10 cellular contexts compared by ENCODE assay signal in the genomic region with DNA sequence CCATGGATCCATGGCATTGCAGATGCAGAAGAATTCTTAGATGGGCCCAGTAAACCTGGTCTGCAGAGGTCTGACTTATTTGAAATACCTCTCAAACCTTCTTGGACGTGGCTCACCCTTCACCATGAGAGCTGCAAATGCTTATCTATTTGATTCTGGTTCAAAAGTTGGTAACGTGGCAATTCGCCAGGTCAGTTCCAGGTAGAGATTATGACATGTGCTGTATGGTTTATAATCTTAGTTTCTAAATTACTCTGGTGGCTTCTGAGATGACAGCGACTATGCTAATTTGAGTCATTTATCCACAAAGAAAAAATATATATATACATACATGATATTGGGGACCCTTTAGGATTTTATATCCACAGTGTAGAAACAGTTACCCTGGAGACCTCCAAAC.
A peak's percentile ranks its signal among the peaks of the same experiment; 100 is the strongest.
DNase-seq lines count a peak whose midpoint lies in the region; ATAC-seq and TF ChIP-seq lines count a peak whose summit lies in the region.
"Had no signal": no experiment of that assay in that cellular context is flagged by ENCODE, and none has a peak within 500 bp of the region (broad histone marks: within the 10 kb centered on the region; RNA-seq: fewer than 3 reads in every experiment).

No MANE protein-coding gene starts in this region.

- H2AFZ ChIP-seq in GM23338: no peak overlapping the region
- H2AFZ ChIP-seq: neural progenitor cell had no signal

- no peak for ATAC-seq in HG03108 (IDR thresholded peaks at IDR 0.05; ENCODE audit: unreplicated experiment)
- ATAC-seq in GM23338: no peak

- no peak overlapping the region for H3K4me3 ChIP-seq in GM12865 (ENCODE audit: low read depth, low read length)
- H3K4me3 ChIP-seq in GM23338: no peak overlapping the region
- H3K4me3 ChIP-seq: neural progenitor cell had no signal

- H3K27ac ChIP-seq in GM23338 (ENCODE audit: low read depth): no peak overlapping the region
- H3K27ac ChIP-seq: neural progenitor cell had no signal

- H3K27ac Mint-ChIP-seq in HFFc6 (peak overlapping the region; percentile 96; the same call in 1 of the 2 replicates), GM23338 (no peak overlapping the region)
- H3K27ac Mint-ChIP-seq in activated T-helper 2 cell treated with anti-CD3 and anti-CD28 coated beads, Interferon-gamma antibody, Interleukin-2, Interleukin-4, amounts not matched to agents 10 μg/mL and 5 μg/mL and 100 μg/mL, durations not matched to agents 14 hours and 24 hours and 36 hours: no peak overlapping the region
- H3K27ac Mint-ChIP-seq: neural progenitor cell had no signal

- no peak overlapping the region for H3K4me2 ChIP-seq in GM23338
- H3K4me2 ChIP-seq: neural progenitor cell had no signal

- H3F3A ChIP-seq in GM23338 (replicated peaks; ENCODE audit: low read depth): no peaks in the 10 kb centered on the region

- H3K9me3 Mint-ChIP-seq in HFFc6 (no peaks in the 10 kb centered on the region), GM23338 (no peaks in the 10 kb centered on the region)
- H3K9me3 Mint-ChIP-seq in activated T-helper 2 cell treated with anti-CD3 and anti-CD28 coated beads, Interferon-gamma antibody, Interleukin-2, Interleukin-4, amounts not matched to agents 10 μg/mL and 5 μg/mL and 100 μg/mL, durations not matched to agents 14 hours and 24 hours and 36 hours: no peaks in the 10 kb centered on the region
- H3K9me3 Mint-ChIP-seq: neural progenitor cell had no signal

- no peaks in the 10 kb centered on the region for H4K20me1 ChIP-seq in GM23338 (replicated peaks; ENCODE audit: insufficient read depth)

- peak; percentile 28 for DNase-seq in GM12865 (ENCODE audit: low read depth)
- no peak for DNase-seq in HFFc6
- peak; percentile 14 for DNase-seq in activated T-helper 2 cell treated with anti-CD3 and anti-CD28 coated beads, Interferon-gamma antibody, Interleukin-2, Interleukin-4, amounts not matched to agents 10 μg/mL and 5 μg/mL and 100 μg/mL, durations not matched to agents 14 hours and 24 hours and 36 hours (ENCODE audit: low spot score)
- DNase-seq in stimulated activated CD4-positive, alpha-beta T cell treated with anti-CD3 and anti-CD28 coated beads, Interleukin-15, amount 100 ng/mL, for 48 hours (ENCODE audit: low read depth in 2 of 2): peak; percentile 49 to 63
- no peak for DNase-seq in Ammon's horn (ENCODE audit: low spot score)
- DNase-seq in GM23338 (ENCODE audit: low spot score): no peak
- DNase-seq: NCI-H1092 treated with DMSO at 0.1 percent for 48 hours, NCI-H774 had no signal

- no peaks in the 10 kb centered on the region for H3K27me3 ChIP-seq in GM23338 (ENCODE audit: insufficient read depth)
- H3K27me3 ChIP-seq: neural progenitor cell had no signal

- peaks cover 1% of the 10 kb centered on the region; the same call in 1 of the 2 replicates for H3K27me3 Mint-ChIP-seq in HFFc6 (ENCODE audit: insufficient read depth)
- peaks cover 37% of the 10 kb centered on the region for H3K27me3 Mint-ChIP-seq in activated T-helper 2 cell treated with anti-CD3 and anti-CD28 coated beads, Interferon-gamma antibody, Interleukin-2, Interleukin-4, amounts not matched to agents 10 μg/mL and 5 μg/mL and 100 μg/mL, durations not matched to agents 14 hours and 24 hours and 36 hours (ENCODE audit: low read depth)
- no peaks in the 10 kb centered on the region for H3K27me3 Mint-ChIP-seq in GM23338 (ENCODE audit: insufficient read depth, low read depth, poor library complexity)

- H3K79me2 ChIP-seq in GM23338 (replicated peaks; ENCODE audit: insufficient read depth): no peaks in the 10 kb centered on the region

- no peaks in the 10 kb centered on the region for H3K36me3 ChIP-seq in GM23338 (ENCODE audit: insufficient read depth)
- H3K36me3 ChIP-seq: neural progenitor cell had no signal

- H3K4me3 Mint-ChIP-seq in HFFc6: no peak overlapping the region
- H3K4me3 Mint-ChIP-seq in activated T-helper 2 cell treated with anti-CD3 and anti-CD28 coated beads, Interferon-gamma antibody, Interleukin-2, Interleukin-4, amounts not matched to agents 10 μg/mL and 5 μg/mL and 100 μg/mL, durations not matched to agents 14 hours and 24 hours and 36 hours (ENCODE audit: low read depth): no peak overlapping the region
- no peak overlapping the region for H3K4me3 Mint-ChIP-seq in GM23338
- H3K4me3 Mint-ChIP-seq: neural progenitor cell had no signal

- intact Hi-C loops in activated T-helper 2 cell treated with anti-CD3 and anti-CD28 coated beads, Interferon-gamma antibody, Interleukin-2, Interleukin-4, amounts not matched to agents 10 μg/mL and 5 μg/mL and 100 μg/mL, durations not matched to agents 14 hours and 24 hours and 36 hours (cut with micrococcal nuclease): loop anchor here (1.0 to 5.0 kb wide), 4 partner anchors 12 to 101 kb away; no protein-coding TSS in a partner anchor

- no peak for TF ChIP-seq CTCF in GM12865 (IDR thresholded peaks at IDR 0.05; ENCODE audit: insufficient read depth, low read depth, low read length, missing control alignments)
- no peak for TF ChIP-seq CTCF in HFFc6 (IDR thresholded peaks at IDR 0.05)
- no peak for TF ChIP-seq CTCF in GM23338 (conservative IDR thresholded peaks at IDR 0.05; ENCODE audit: low read depth in 2 of 2)

- 0 out of 2 replicates have a peak, but pooled peaks cover 6% of the 10 kb centered on the region for H3K9me2 ChIP-seq in GM23338 (ENCODE audit: insufficient read depth)

- peaks cover 48% of the 10 kb centered on the region for H3K36me3 Mint-ChIP-seq in HFFc6 (ENCODE audit: low read depth)
- peaks cover 4% of the 10 kb centered on the region for H3K36me3 Mint-ChIP-seq in activated T-helper 2 cell treated with anti-CD3 and anti-CD28 coated beads, Interferon-gamma antibody, Interleukin-2, Interleukin-4, amounts not matched to agents 10 μg/mL and 5 μg/mL and 100 μg/mL, durations not matched to agents 14 hours and 24 hours and 36 hours (ENCODE audit: low read depth)
- no peaks in the 10 kb centered on the region for H3K36me3 Mint-ChIP-seq in GM23338 (ENCODE audit: low read depth)

- peaks cover 53% of the 10 kb centered on the region for H3K4me1 Mint-ChIP-seq in HFFc6 (ENCODE audit: low read depth)
- H3K4me1 Mint-ChIP-seq in activated T-helper 2 cell treated with anti-CD3 and anti-CD28 coated beads, Interferon-gamma antibody, Interleukin-2, Interleukin-4, amounts not matched to agents 10 μg/mL and 5 μg/mL and 100 μg/mL, durations not matched to agents 14 hours and 24 hours and 36 hours (ENCODE audit: low read depth): peaks cover 22% of the 10 kb centered on the region
- peaks cover 3% of the 10 kb centered on the region; the same call in 2 of the 3 replicates for H3K4me1 Mint-ChIP-seq in GM23338

- no peaks in the 10 kb centered on the region for H3K4me1 ChIP-seq in GM23338 (ENCODE audit: insufficient read depth)

TF ChIP-seq in GM23338, 12 proteins besides CTCF, POLR2A, EP300 and RAD21 (continues in another document):
- TF ChIP-seq EZH2phosphoT487 (IDR thresholded peaks at IDR 0.05; ENCODE audit: unreplicated experiment) (no peak), CREB1 (CRISPR knock-in tag; IDR thresholded peaks at IDR 0.05; ENCODE audit: low read depth) (no peak), NANOG (IDR thresholded peaks at IDR 0.05; ENCODE audit: borderline replicate concordance) (no peak), JUNB (IDR thresholded peaks at IDR 0.05; ENCODE audit: unreplicated experiment) (no peak), EZH2 (IDR thresholded peaks at IDR 0.05; ENCODE audit: low read depth, unreplicated experiment) (no peak), STAT1 (IDR thresholded peaks at IDR 0.05; ENCODE audit: unreplicated experiment) (no peak), ZNF114 (CRISPR knock-in tag; IDR thresholded peaks at IDR 0.05) (no peak)
- TF ChIP-seq, protein P1, sequence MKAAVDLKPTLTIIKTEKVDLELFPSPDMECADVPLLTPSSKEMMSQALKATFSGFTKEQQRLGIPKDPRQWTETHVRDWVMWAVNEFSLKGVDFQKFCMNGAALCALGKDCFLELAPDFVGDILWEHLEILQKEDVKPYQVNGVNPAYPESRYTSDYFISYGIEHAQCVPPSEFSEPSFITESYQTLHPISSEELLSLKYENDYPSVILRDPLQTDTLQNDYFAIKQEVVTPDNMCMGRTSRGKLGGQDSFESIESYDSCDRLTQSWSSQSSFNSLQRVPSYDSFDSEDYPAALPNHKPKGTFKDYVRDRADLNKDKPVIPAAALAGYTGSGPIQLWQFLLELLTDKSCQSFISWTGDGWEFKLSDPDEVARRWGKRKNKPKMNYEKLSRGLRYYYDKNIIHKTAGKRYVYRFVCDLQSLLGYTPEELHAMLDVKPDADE (IDR thresholded peaks at IDR 0.05): no peak
- TF ChIP-seq, protein P2, sequence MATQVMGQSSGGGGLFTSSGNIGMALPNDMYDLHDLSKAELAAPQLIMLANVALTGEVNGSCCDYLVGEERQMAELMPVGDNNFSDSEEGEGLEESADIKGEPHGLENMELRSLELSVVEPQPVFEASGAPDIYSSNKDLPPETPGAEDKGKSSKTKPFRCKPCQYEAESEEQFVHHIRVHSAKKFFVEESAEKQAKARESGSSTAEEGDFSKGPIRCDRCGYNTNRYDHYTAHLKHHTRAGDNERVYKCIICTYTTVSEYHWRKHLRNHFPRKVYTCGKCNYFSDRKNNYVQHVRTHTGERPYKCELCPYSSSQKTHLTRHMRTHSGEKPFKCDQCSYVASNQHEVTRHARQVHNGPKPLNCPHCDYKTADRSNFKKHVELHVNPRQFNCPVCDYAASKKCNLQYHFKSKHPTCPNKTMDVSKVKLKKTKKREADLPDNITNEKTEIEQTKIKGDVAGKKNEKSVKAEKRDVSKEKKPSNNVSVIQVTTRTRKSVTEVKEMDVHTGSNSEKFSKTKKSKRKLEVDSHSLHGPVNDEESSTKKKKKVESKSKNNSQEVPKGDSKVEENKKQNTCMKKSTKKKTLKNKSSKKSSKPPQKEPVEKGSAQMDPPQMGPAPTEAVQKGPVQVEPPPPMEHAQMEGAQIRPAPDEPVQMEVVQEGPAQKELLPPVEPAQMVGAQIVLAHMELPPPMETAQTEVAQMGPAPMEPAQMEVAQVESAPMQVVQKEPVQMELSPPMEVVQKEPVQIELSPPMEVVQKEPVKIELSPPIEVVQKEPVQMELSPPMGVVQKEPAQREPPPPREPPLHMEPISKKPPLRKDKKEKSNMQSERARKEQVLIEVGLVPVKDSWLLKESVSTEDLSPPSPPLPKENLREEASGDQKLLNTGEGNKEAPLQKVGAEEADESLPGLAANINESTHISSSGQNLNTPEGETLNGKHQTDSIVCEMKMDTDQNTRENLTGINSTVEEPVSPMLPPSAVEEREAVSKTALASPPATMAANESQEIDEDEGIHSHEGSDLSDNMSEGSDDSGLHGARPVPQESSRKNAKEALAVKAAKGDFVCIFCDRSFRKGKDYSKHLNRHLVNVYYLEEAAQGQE (IDR thresholded peaks at IDR 0.05; ENCODE audit: unreplicated experiment): no peak

Comparison
In these comparisons a context has a peak if more than half of its experiments do, and no peak if none do; other contexts are left out.
1. DNase-seq: peak in GM12865 (single experiment), activated T-helper 2 cell treated with anti-CD3 and anti-CD28 coated beads, Interferon-gamma antibody, Interleukin-2, Interleukin-4, amounts not matched to agents 10 μg/mL and 5 μg/mL and 100 μg/mL, durations not matched to agents 14 hours and 24 hours and 36 hours (single experiment) and stimulated activated CD4-positive, alpha-beta T cell treated with anti-CD3 and anti-CD28 coated beads, Interleukin-15, amount 100 ng/mL, for 48 hours (2 of 2); none in HFFc6 (single experiment), Ammon's horn (single experiment) and GM23338 (single experiment).